9 cellular contexts compared by ENCODE assay signal in the genomic region with DNA sequence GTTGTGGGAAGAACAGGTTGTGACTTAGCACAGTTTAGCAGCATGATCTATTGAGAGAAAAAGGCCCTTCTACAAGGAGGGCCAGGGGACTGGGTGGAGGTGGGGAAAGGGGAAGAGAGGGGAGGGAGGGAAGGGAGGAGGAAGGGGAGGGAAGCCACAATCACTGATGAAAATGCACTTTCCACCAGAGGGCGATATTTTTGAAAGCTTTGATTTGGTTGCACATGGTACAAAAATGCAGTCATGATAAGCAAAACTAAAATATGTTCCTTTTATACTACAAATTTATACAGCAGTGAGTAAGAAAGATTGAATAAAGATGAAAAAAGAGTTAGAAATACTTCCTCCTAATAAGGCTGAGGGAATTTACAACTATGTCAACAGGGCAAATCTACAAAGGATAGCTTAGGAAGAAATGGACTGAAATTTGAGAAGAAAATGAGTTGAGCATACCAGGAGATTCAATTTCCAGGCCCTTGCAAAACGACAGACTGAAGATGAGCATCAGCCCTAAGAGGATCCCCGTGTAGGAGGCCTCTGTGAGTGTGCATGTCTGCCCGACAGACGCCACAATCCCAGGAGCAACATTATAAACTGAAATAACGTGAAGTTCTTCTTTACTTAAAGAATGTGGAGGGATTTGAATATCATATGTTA. TPM values are rescaled to one million over a fixed set of nuclear protein-coding genes. Genes with fewer than 3 reads are reported as not detected.
A peak's percentile ranks its signal among the peaks of the same experiment; 100 is the strongest.
DNase-seq lines count a peak whose midpoint lies in the region; ATAC-seq and TF ChIP-seq lines count a peak whose summit lies in the region.
"Had no signal": no experiment of that assay in that cellular context is flagged by ENCODE, and none has a peak within 500 bp of the region (broad histone marks: within the 10 kb centered on the region; RNA-seq: fewer than 3 reads in every experiment).

No MANE protein-coding gene starts in this region.

- H3K27me3 Mint-ChIP-seq in mesothelial cell of epicardium (ENCODE audit: low read depth) = no peaks in the 10 kb centered on the region

- no peak overlapping the region for H3K4me3 ChIP-seq in cardiac muscle cell

- no peak overlapping the region for H3K27ac ChIP-seq in cardiac muscle cell
- H3K27ac ChIP-seq: epithelial cell of prostate had no signal

- no peaks in the 10 kb centered on the region for H3K4me1 ChIP-seq in cardiac muscle cell (ENCODE audit: low read depth)

- peak; percentile 44 to 82 for DNase-seq in cardiac muscle cell (ENCODE audit: low read depth in 1 of 2, low spot score in 1 of 2)
- DNase-seq in Right ventricle myocardium superior = no peak
- peak; percentile 12 for DNase-seq in NCI-H82 treated with DMSO at 0.1 percent for 48 hours (lab: John Stamatoyannopoulos, UW; ENCODE audit: unreplicated experiment)
- DNase-seq in cerebellum (ENCODE audit: low spot score) = peak; percentile 10
- DNase-seq in mesothelial cell of epicardium (ENCODE audit: low spot score in 2 of 2, unreplicated experiment in 2 of 2) = no peak
- DNase-seq in T1000 (lab: John Stamatoyannopoulos, UW) = no peak

- ATAC-seq in Right ventricle myocardium superior (ENCODE audit: poor library complexity) (no peak), HG02885 (IDR thresholded peaks at IDR 0.05; ENCODE audit: poor library complexity, unreplicated experiment) (peak; percentile 69), GM19455 (IDR thresholded peaks at IDR 0.05; ENCODE audit: unreplicated experiment) (no peak)

- peaks cover 42% of the 10 kb centered on the region for H3K36me3 Mint-ChIP-seq in mesothelial cell of epicardium

- peak; percentile 60 for TF ChIP-seq CTCF in cardiac muscle cell (IDR thresholded peaks at IDR 0.05; ENCODE audit: low read depth, low read length)
- peak; percentile 63 for TF ChIP-seq CTCF in mesothelial cell of epicardium (IDR thresholded peaks at IDR 0.05; ENCODE audit: unreplicated experiment)

- peaks cover 14% of the 10 kb centered on the region for H3K4me1 Mint-ChIP-seq in mesothelial cell of epicardium

- no peaks in the 10 kb centered on the region for H3K36me3 ChIP-seq in cardiac muscle cell

- no peaks in the 10 kb centered on the region for H3K9me3 ChIP-seq in cardiac muscle cell (ENCODE audit: low read depth)

- H3K9me3 Mint-ChIP-seq in mesothelial cell of epicardium = peaks cover 16% of the 10 kb centered on the region

- intact Hi-C loops in Right ventricle myocardium superior (cut with DNase I) = no loop called here

- H3K27me3 ChIP-seq in cardiac muscle cell = no peaks in the 10 kb centered on the region

- H3K4me3 Mint-ChIP-seq in mesothelial cell of epicardium = no peak overlapping the region

- H3K27ac Mint-ChIP-seq in mesothelial cell of epicardium = peak overlapping the region; percentile 81

RNA-seq across cellular contexts. Expression of a gene that starts 17.2 kb away (rescaled TPM):
- total RNA-seq in cardiac muscle cell (18.2 and 35.1 TPM in 2 replicates), Right ventricle myocardium superior (7.4 TPM), cerebellum (104 TPM), mesothelial cell of epicardium (77.6 to 85.8 TPM (median 84.2 TPM) in 3 replicates)
- polyA plus RNA-seq in cardiac muscle cell = 15.8 and 22.3 TPM in 2 replicates

RNA-seq across cellular contexts. Expression of a gene that starts 18.1 kb away (rescaled TPM):
- total RNA-seq in cardiac muscle cell (92.8 and 119 TPM in 2 replicates), Right ventricle myocardium superior (68.1 TPM), cerebellum (109 TPM), mesothelial cell of epicardium (113 to 118 TPM (median 116 TPM) in 3 replicates)
- 216 and 226 TPM in 2 replicates for polyA plus RNA-seq in cardiac muscle cell

RNA-seq across cellular contexts. Expression of a gene that starts 41.3 kb away (rescaled TPM):
- 0.95 TPM in 1 of 2 replicates, not detected in the other for total RNA-seq in cardiac muscle cell
- 1.4 and 1.6 TPM in 2 replicates for polyA plus RNA-seq in cardiac muscle cell
- total RNA-seq in Right ventricle myocardium superior = not detected
- total RNA-seq in cerebellum = 2.4 TPM
- 0.50 to 1.4 TPM (median 1.1 TPM) in 3 replicates for total RNA-seq in mesothelial cell of epicardium

Comparison
In these comparisons a context has a peak if more than half of its experiments do, and no peak if none do; other contexts are left out.
1. DNase-seq: peak in cardiac muscle cell (2 of 2), NCI-H82 treated with DMSO at 0.1 percent for 48 hours (single experiment) and cerebellum (single experiment); none in Right ventricle myocardium superior (single experiment), mesothelial cell of epicardium (0 of 2) and T1000 (single experiment).